Comparison of ENCODE assay signal across 14 cellular contexts in genomic region chr2:23585218-23585945, GRCh38.
DNase-seq lines count a peak whose midpoint lies in the region; ATAC-seq and TF ChIP-seq lines count a peak whose summit lies in the region.
"Had no signal": no experiment of that assay in that cellular context is flagged by ENCODE, and none has a peak within 500 bp of the region (broad histone marks: within the 10 kb centered on the region; RNA-seq: fewer than 3 reads in every experiment).

No MANE protein-coding gene starts in this region.

- no peaks in the 10 kb centered on the region for H3K36me3 ChIP-seq in stomach smooth muscle (ENCODE audit: control insufficient read depth in 2 of 2, insufficient read depth in 2 of 2, low read length in 2 of 2)
- H3K36me3 ChIP-seq: brain microvascular endothelial cell, ovary had no signal

- TF ChIP-seq CTCF in glutamatergic neuron (IDR thresholded peaks at IDR 0.05; ENCODE audit: partially characterized antibody, unreplicated experiment): no peak

- no peak overlapping the region for H3K9ac ChIP-seq in stomach smooth muscle (ENCODE audit: low read length in 2 of 2)

- H3K4me3 Mint-ChIP-seq in glutamatergic neuron (ENCODE audit: unreplicated experiment): no peak overlapping the region
- H3K4me3 Mint-ChIP-seq: B cell, HFFc6 had no signal

- peaks cover 9% of the 10 kb centered on the region for H3K27me3 Mint-ChIP-seq in glutamatergic neuron (ENCODE audit: unreplicated experiment)
- H3K27me3 Mint-ChIP-seq: B cell had no signal

- H3K4me1 Mint-ChIP-seq in glutamatergic neuron (ENCODE audit: low read depth, unreplicated experiment): peaks cover 34% of the 10 kb centered on the region
- H3K4me1 Mint-ChIP-seq: B cell had no signal

- no peak overlapping the region for H3K4me3 ChIP-seq in stomach smooth muscle (ENCODE audit: low read length in 2 of 2)
- H3K4me3 ChIP-seq: ovary had no signal

- no peaks in the 10 kb centered on the region for H3K9me3 ChIP-seq in stomach smooth muscle (ENCODE audit: control insufficient read depth in 2 of 2, low read length in 2 of 2)
- H3K9me3 ChIP-seq: ovary had no signal

- H3K27ac ChIP-seq in stomach smooth muscle (ENCODE audit: low read length): peak overlapping the region; percentile 67
- H3K27ac ChIP-seq: brain microvascular endothelial cell, ovary had no signal

- H3K4me1 ChIP-seq in stomach smooth muscle (ENCODE audit: control insufficient read depth, insufficient read depth, low read length): peaks cover 36% of the 10 kb centered on the region

- no peaks in the 10 kb centered on the region for H3K36me3 Mint-ChIP-seq in glutamatergic neuron (ENCODE audit: unreplicated experiment)

- H3K27me3 ChIP-seq in stomach smooth muscle (ENCODE audit: control insufficient read depth in 1 of 2, insufficient read depth in 2 of 2, low read length in 2 of 2): no peaks in the 10 kb centered on the region
- H3K27me3 ChIP-seq: brain microvascular endothelial cell, ovary had no signal

- H3K27ac Mint-ChIP-seq in glutamatergic neuron (ENCODE audit: unreplicated experiment): peak overlapping the region; percentile 12
- H3K27ac Mint-ChIP-seq: B cell, HFFc6 had no signal

- H3K9me3 Mint-ChIP-seq in glutamatergic neuron (ENCODE audit: unreplicated experiment): peaks cover 15% of the 10 kb centered on the region
- H3K9me3 Mint-ChIP-seq: HFFc6 had no signal

- no peak for ATAC-seq in GM21390 (IDR thresholded peaks at IDR 0.05; ENCODE audit: unreplicated experiment)

- DNase-seq in NCI-H1092 (lab: John Stamatoyannopoulos, UW): peak; percentile 75
- DNase-seq in NCI-H82 treated with DMSO at 0.1 percent for 48 hours (lab: John Stamatoyannopoulos, UW; ENCODE audit: unreplicated experiment): peak; percentile 100
- no peak for DNase-seq in glutamatergic neuron
- no peak for DNase-seq in GF-D8 (lab: John Stamatoyannopoulos, UW)
- DNase-seq in activated naive CD4-positive, alpha-beta T cell (lab: John Stamatoyannopoulos, UW): no peak
- DNase-seq in superior temporal gyrus (ENCODE audit: extremely low spot score): no peak
- DNase-seq: activated gamma-delta T cell, brain microvascular endothelial cell, HFFc6, OCI-M1, ovary had no signal

Comparison
In these comparisons a context has a peak if more than half of its experiments do, and no peak if none do; other contexts are left out.
1. DNase-seq: peak in NCI-H1092 (single experiment) and NCI-H82 treated with DMSO at 0.1 percent for 48 hours (single experiment); none in glutamatergic neuron (single experiment), GF-D8 (single experiment), activated naive CD4-positive, alpha-beta T cell (0 of 4) and superior temporal gyrus (single experiment).